In the genomic region with DNA sequence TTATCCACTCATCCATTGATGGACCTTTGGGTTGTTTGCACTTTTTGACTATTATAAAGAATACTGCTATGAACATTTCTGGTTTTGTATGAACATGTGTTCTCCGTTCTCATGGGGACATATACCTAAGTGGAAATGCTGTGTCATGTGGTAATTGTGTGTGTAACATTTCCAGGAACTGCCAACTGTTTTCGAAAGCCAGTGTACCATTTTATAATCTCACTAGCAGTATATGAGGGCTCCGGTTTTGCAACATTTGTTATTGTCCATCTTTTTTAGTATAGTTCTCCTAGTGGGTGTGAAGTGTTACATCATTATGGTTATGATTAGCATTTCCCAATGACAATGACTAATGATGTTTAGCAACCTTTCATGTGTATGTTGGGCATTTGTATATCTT, we compare ENCODE assay signal across 1 cellular context.
TF ChIP-seq lines count a peak whose summit lies in the region.

No MANE protein-coding gene starts in this region.

TF ChIP-seq in K562, 482 proteins besides CTCF, POLR2A, EP300 and RAD21 (continued from another document and continues in another):
- TF ChIP-seq, protein P1, sequence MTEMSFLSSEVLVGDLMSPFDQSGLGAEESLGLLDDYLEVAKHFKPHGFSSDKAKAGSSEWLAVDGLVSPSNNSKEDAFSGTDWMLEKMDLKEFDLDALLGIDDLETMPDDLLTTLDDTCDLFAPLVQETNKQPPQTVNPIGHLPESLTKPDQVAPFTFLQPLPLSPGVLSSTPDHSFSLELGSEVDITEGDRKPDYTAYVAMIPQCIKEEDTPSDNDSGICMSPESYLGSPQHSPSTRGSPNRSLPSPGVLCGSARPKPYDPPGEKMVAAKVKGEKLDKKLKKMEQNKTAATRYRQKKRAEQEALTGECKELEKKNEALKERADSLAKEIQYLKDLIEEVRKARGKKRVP (CRISPR knock-in tag; IDR thresholded peaks at IDR 0.05), result no peak
- no peak for TF ChIP-seq CSDE1 (IDR thresholded peaks at IDR 0.05)
- TF ChIP-seq SETDB1 (IDR thresholded peaks at IDR 0.05; ENCODE audit: low read length), result no peak
- TF ChIP-seq HOMEZ (CRISPR knock-in tag; IDR thresholded peaks at IDR 0.05), result no peak
- TF ChIP-seq, protein P2, sequence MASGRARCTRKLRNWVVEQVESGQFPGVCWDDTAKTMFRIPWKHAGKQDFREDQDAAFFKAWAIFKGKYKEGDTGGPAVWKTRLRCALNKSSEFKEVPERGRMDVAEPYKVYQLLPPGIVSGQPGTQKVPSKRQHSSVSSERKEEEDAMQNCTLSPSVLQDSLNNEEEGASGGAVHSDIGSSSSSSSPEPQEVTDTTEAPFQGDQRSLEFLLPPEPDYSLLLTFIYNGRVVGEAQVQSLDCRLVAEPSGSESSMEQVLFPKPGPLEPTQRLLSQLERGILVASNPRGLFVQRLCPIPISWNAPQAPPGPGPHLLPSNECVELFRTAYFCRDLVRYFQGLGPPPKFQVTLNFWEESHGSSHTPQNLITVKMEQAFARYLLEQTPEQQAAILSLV (tag; IDR thresholded peaks at IDR 0.05), result peak; percentile 56; the same call in 1 of the 2 replicates
- TF ChIP-seq ZFPM2 (CRISPR knock-in tag; IDR thresholded peaks at IDR 0.05), result no peak
- TF ChIP-seq SOX6 (IDR thresholded peaks at IDR 0.05), result no peak
- TF ChIP-seq ZSCAN29 (IDR thresholded peaks at IDR 0.05), result no peak
- no peak for TF ChIP-seq TFAP4 (CRISPR knock-in tag; IDR thresholded peaks at IDR 0.05; ENCODE audit: borderline replicate concordance)
- TF ChIP-seq ILF3 (IDR thresholded peaks at IDR 0.05; ENCODE audit: borderline replicate concordance), result no peak
- TF ChIP-seq BRD9 (IDR thresholded peaks at IDR 0.05; ENCODE audit: low read depth, partially characterized antibody), result no peak
- no peak for TF ChIP-seq CBX3 (IDR thresholded peaks at IDR 0.05; ENCODE audit: borderline replicate concordance in 1 of 2, low read length in 2 of 2)
- TF ChIP-seq, protein P3, sequence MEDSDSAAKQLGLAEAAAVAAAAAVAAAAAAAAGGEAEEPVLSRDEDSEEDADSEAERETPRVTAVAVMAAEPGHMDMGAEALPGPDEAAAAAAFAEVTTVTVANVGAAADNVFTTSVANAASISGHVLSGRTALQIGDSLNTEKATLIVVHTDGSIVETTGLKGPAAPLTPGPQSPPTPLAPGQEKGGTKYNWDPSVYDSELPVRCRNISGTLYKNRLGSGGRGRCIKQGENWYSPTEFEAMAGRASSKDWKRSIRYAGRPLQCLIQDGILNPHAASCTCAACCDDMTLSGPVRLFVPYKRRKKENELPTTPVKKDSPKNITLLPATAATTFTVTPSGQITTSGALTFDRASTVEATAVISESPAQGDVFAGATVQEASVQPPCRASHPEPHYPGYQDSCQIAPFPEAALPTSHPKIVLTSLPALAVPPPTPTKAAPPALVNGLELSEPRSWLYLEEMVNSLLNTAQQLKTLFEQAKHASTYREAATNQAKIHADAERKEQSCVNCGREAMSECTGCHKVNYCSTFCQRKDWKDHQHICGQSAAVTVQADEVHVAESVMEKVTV (CRISPR knock-in tag; IDR thresholded peaks at IDR 0.05), result no peak
- no peak for TF ChIP-seq HBP1 (CRISPR knock-in tag; IDR thresholded peaks at IDR 0.05)
- TF ChIP-seq, protein P4, sequence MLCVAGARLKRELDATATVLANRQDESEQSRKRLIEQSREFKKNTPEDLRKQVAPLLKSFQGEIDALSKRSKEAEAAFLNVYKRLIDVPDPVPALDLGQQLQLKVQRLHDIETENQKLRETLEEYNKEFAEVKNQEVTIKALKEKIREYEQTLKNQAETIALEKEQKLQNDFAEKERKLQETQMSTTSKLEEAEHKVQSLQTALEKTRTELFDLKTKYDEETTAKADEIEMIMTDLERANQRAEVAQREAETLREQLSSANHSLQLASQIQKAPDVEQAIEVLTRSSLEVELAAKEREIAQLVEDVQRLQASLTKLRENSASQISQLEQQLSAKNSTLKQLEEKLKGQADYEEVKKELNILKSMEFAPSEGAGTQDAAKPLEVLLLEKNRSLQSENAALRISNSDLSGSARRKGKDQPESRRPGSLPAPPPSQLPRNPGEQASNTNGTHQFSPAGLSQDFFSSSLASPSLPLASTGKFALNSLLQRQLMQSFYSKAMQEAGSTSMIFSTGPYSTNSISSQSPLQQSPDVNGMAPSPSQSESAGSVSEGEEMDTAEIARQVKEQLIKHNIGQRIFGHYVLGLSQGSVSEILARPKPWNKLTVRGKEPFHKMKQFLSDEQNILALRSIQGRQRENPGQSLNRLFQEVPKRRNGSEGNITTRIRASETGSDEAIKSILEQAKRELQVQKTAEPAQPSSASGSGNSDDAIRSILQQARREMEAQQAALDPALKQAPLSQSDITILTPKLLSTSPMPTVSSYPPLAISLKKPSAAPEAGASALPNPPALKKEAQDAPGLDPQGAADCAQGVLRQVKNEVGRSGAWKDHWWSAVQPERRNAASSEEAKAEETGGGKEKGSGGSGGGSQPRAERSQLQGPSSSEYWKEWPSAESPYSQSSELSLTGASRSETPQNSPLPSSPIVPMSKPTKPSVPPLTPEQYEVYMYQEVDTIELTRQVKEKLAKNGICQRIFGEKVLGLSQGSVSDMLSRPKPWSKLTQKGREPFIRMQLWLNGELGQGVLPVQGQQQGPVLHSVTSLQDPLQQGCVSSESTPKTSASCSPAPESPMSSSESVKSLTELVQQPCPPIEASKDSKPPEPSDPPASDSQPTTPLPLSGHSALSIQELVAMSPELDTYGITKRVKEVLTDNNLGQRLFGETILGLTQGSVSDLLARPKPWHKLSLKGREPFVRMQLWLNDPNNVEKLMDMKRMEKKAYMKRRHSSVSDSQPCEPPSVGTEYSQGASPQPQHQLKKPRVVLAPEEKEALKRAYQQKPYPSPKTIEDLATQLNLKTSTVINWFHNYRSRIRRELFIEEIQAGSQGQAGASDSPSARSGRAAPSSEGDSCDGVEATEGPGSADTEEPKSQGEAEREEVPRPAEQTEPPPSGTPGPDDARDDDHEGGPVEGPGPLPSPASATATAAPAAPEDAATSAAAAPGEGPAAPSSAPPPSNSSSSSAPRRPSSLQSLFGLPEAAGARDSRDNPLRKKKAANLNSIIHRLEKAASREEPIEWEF (CRISPR knock-in tag; IDR thresholded peaks at IDR 0.05), result no peak
- TF ChIP-seq ZNF134 (CRISPR knock-in tag; conservative IDR thresholded peaks at IDR 0.05), result no peak
- TF ChIP-seq SMARCB1 (IDR thresholded peaks at IDR 0.05; ENCODE audit: insufficient read length, low read depth), result no peak
- TF ChIP-seq ZBTB1 (CRISPR knock-in tag; IDR thresholded peaks at IDR 0.05; ENCODE audit: borderline replicate concordance, low read depth), result no peak
- no peak for TF ChIP-seq ZBTB26 (CRISPR knock-in tag; IDR thresholded peaks at IDR 0.05)
- TF ChIP-seq SIX5 (IDR thresholded peaks at IDR 0.05; ENCODE audit: borderline replicate concordance in 1 of 2, insufficient read depth in 1 of 2, low read depth in 1 of 2, low read length in 2 of 2), result no peak
- no peak for TF ChIP-seq ZNF3 (CRISPR knock-in tag; IDR thresholded peaks at IDR 0.05)
- TF ChIP-seq STAT6 (CRISPR knock-in tag; IDR thresholded peaks at IDR 0.05), result no peak
- TF ChIP-seq SNAPC5 (CRISPR knock-in tag; IDR thresholded peaks at IDR 0.05), result no peak
- TF ChIP-seq, protein P5, sequence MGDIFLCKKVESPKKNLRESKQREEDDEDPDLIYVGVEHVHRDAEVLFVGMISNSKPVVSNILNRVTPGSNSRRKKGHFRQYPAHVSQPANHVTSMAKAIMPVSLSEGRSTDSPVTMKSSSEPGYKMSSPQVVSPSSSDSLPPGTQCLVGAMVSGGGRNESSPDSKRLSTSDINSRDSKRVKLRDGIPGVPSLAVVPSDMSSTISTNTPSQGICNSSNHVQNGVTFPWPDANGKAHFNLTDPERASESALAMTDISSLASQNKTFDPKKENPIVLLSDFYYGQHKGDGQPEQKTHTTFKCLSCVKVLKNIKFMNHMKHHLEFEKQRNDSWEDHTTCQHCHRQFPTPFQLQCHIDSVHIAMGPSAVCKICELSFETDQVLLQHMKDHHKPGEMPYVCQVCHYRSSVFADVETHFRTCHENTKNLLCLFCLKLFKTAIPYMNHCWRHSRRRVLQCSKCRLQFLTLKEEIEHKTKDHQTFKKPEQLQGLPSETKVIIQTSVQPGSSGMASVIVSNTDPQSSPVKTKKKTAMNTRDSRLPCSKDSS (IDR thresholded peaks at IDR 0.05; ENCODE audit: low read depth, partially characterized antibody), result no peak
- TF ChIP-seq, protein P6, sequence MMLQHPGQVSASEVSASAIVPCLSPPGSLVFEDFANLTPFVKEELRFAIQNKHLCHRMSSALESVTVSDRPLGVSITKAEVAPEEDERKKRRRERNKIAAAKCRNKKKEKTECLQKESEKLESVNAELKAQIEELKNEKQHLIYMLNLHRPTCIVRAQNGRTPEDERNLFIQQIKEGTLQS (IDR thresholded peaks at IDR 0.05), result peak; percentile 86
- TF ChIP-seq, protein P6 (CRISPR knock-in tag; conservative IDR thresholded peaks at IDR 0.05), result no peak
- no peak for TF ChIP-seq RFX5 (IDR thresholded peaks at IDR 0.05; ENCODE audit: low read depth, low read length)
- TF ChIP-seq SAFB2 (IDR thresholded peaks at IDR 0.05; ENCODE audit: borderline replicate concordance, low read depth, low read length, severe bottlenecking), result no peak
- no peak for TF ChIP-seq MECOM (CRISPR knock-in tag; IDR thresholded peaks at IDR 0.05)
- TF ChIP-seq RBM14 (IDR thresholded peaks at IDR 0.05; ENCODE audit: borderline replicate concordance, insufficient read depth, low read depth, low read length), result no peak
- TF ChIP-seq MNT (conservative IDR thresholded peaks at IDR 0.05), result no peak
- no peak for TF ChIP-seq TBP (optimal IDR thresholded peaks at IDR 0.05; ENCODE audit: low read depth, low read length)
- no peak for TF ChIP-seq ZNF354B (CRISPR knock-in tag; IDR thresholded peaks at IDR 0.05)
- TF ChIP-seq ZNF212 (CRISPR knock-in tag; IDR thresholded peaks at IDR 0.05), result no peak
- no peak for TF ChIP-seq PHB (CRISPR knock-in tag; IDR thresholded peaks at IDR 0.05)
